19 cellular contexts compared by ENCODE assay signal in the genomic region with DNA sequence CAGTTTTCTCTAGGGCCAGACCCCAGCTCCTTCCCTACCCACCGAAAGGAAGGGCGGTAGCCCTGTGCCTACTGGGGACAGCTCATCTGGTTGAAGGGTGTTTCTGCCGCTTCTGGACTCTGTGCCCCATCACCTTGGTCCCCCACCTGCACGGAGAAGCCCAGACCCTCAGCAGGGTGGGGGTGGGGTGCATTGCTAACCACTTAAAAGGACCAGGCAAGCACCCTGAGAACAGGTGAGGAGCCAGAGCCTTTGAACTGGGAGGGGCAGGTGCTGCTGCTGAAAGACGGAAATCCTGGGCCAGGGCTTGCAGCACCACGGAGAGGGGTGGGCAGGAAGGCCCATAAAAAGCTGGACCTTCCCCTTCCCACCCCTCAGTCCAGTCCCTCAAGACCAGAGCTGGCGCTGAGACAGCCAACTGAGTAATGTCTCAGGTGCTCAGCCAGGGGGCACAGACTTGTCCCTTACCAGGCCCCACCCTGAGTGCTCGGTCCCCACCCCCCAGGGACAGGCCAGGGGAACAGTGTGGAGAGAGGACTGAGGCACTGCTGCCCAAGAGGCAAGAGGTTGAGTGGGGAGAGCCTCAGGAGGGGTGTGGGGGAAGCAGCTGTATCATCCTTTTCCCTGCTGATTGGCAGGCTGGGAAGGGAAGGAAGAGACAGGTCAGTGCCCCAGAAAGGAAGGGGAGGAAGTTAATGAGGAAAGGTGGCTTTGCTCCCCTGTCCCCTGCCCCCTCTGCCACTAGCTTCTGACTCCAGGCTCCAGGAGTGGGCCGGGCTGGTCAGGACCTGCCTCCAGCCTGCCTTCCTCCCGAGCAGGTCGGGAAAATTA. TPM values are rescaled to one million over a fixed set of nuclear protein-coding genes. Genes with fewer than 3 reads are reported as not detected.
DNase-seq lines count a peak whose midpoint lies in the region; ATAC-seq and TF ChIP-seq lines count a peak whose summit lies in the region.
"Had no signal": no experiment of that assay in that cellular context is flagged by ENCODE, and none has a peak within 500 bp of the region (broad histone marks: within the 10 kb centered on the region; RNA-seq: fewer than 3 reads in every experiment).

No MANE protein-coding gene starts in this region.

- H3K36me3 Mint-ChIP-seq in activated T-cell treated with anti-CD3 and anti-CD28 coated beads, Interleukin-2, amount 50 U/mL, for 72 hours (ENCODE audit: insufficient read depth in 2 of 2): no peaks in the 10 kb centered on the region
- H3K36me3 Mint-ChIP-seq: IgD-negative memory B cell had no signal

- H3K4me2 ChIP-seq in parathyroid adenoma (ENCODE audit: low read length): no peak overlapping the region
- H3K4me2 ChIP-seq in MM.1S (ENCODE audit: low read depth, low read length): no peak overlapping the region
- H3K4me2 ChIP-seq: A549 had no signal

- H3F3A ChIP-seq in MM.1S (ENCODE audit: insufficient read depth, low read length): no peaks in the 10 kb centered on the region

- H3K4me3 Mint-ChIP-seq in activated T-cell treated with anti-CD3 and anti-CD28 coated beads, Interleukin-2, amount 50 U/mL, for 72 hours: no peak overlapping the region
- H3K4me3 Mint-ChIP-seq: IgD-negative memory B cell had no signal

- H3K4me1 ChIP-seq in parathyroid adenoma (peaks cover 32% of the 10 kb centered on the region), MM.1S (ENCODE audit: low read length) (no peaks in the 10 kb centered on the region)

- H3K27ac Mint-ChIP-seq in activated T-cell treated with anti-CD3 and anti-CD28 coated beads, Interleukin-2, amount 50 U/mL, for 72 hours: no peak overlapping the region
- H3K27ac Mint-ChIP-seq: IgD-negative memory B cell had no signal

- DNase-seq in activated T-cell treated with anti-CD3 and anti-CD28 coated beads, Interleukin-2, amount 50 U/mL, for 1 hour: peak; percentile 26
- no peak for DNase-seq in activated T-cell treated with anti-CD3 and anti-CD28 coated beads, Interleukin-2, amount 50 U/mL, for 72 hours
- DNase-seq in HT-29 (ENCODE audit: low spot score): peak; percentile 74
- peak; percentile 2 for DNase-seq in effector CD8-positive, alpha-beta T cell (lab: John Stamatoyannopoulos, UW)
- no peak for DNase-seq in dermis blood vessel endothelial cell
- DNase-seq in MM.1S: no peak
- DNase-seq: activated CD4-positive, alpha-beta T cell treated with anti-CD3 and anti-CD28 coated beads, Interleukin-2, amount 50 U/mL, for 48 hours; activated T-cell treated with anti-CD3 and anti-CD28 coated beads, Interleukin-2, amount 50 U/mL, for 48 hours; cerebellar nuclear complex; gastrocnemius medialis; NCI-H1092; NCI-H2171 treated with DMSO at 0.1 percent for 48 hours; stimulated activated CD4-positive, alpha-beta T cell treated with anti-CD3 and anti-CD28 coated beads, Interleukin-4, amount 100 ng/mL, for 4 hours had no signal

- no peak for ATAC-seq in activated T-cell treated with anti-CD3 and anti-CD28 coated beads, Interleukin-2, amount 50 U/mL, for 72 hours (replicated peaks in 1 of 2)
- ATAC-seq in GM18873 (IDR thresholded peaks at IDR 0.05; ENCODE audit: low FRiP score, unreplicated experiment): no peak
- ATAC-seq: A549, gastrocnemius medialis had no signal

- H3K27me3 ChIP-seq in parathyroid adenoma (ENCODE audit: control insufficient read depth, insufficient read depth, low read length) (no peaks in the 10 kb centered on the region), MM.1S (replicated peaks; ENCODE audit: insufficient read depth, low read length) (peaks cover 15% of the 10 kb centered on the region; the same call in 1 of the 2 replicates)

- no peaks in the 10 kb centered on the region for H3K79me2 ChIP-seq in parathyroid adenoma
- H3K79me2 ChIP-seq in MM.1S (ENCODE audit: low read length): no peaks in the 10 kb centered on the region

- H3K9me3 Mint-ChIP-seq in activated T-cell treated with anti-CD3 and anti-CD28 coated beads, Interleukin-2, amount 50 U/mL, for 72 hours: no peaks in the 10 kb centered on the region
- H3K9me3 Mint-ChIP-seq: IgD-negative memory B cell had no signal

- H3K9ac ChIP-seq in parathyroid adenoma: no peak overlapping the region
- no peak overlapping the region for H3K9ac ChIP-seq in MM.1S (ENCODE audit: low read length)

- H3K27ac ChIP-seq in parathyroid adenoma: peak overlapping the region; percentile 82
- H3K27ac ChIP-seq in MM.1S (ENCODE audit: low read length): no peak overlapping the region
- H3K27ac ChIP-seq: gastrocnemius medialis had no signal

- H4K20me1 ChIP-seq in MM.1S (ENCODE audit: insufficient read depth, low read length): no peaks in the 10 kb centered on the region

- H3K9me2 ChIP-seq in MM.1S (replicated peaks; ENCODE audit: insufficient read depth, low read length): no peaks in the 10 kb centered on the region

- H3K27me3 Mint-ChIP-seq in activated T-cell treated with anti-CD3 and anti-CD28 coated beads, Interleukin-2, amount 50 U/mL, for 72 hours (ENCODE audit: low read depth): no peaks in the 10 kb centered on the region

- H2AFZ ChIP-seq in parathyroid adenoma (peak overlapping the region; percentile 71), MM.1S (ENCODE audit: low read length) (no peak overlapping the region)

- H3K9me3 ChIP-seq in parathyroid adenoma (ENCODE audit: control insufficient read depth, low read length) (no peaks in the 10 kb centered on the region), MM.1S (replicated peaks; ENCODE audit: insufficient read depth, low read length) (no peaks in the 10 kb centered on the region)
- H3K9me3 ChIP-seq: A549, gastrocnemius medialis had no signal

- peaks cover 20% of the 10 kb centered on the region for H3K4me1 Mint-ChIP-seq in activated T-cell treated with anti-CD3 and anti-CD28 coated beads, Interleukin-2, amount 50 U/mL, for 72 hours (ENCODE audit: low read depth)

- H3K4me3 ChIP-seq in parathyroid adenoma (ENCODE audit: low read depth, low read length): no peak overlapping the region
- no peak overlapping the region for H3K4me3 ChIP-seq in MM.1S (ENCODE audit: low read length)
- H3K4me3 ChIP-seq: A549, gastrocnemius medialis had no signal

- TF ChIP-seq CTCF in parathyroid adenoma (IDR thresholded peaks at IDR 0.05) (no peak), MM.1S (IDR thresholded peaks at IDR 0.05; ENCODE audit: low read length) (no peak)

- no peaks in the 10 kb centered on the region for H3K36me3 ChIP-seq in parathyroid adenoma (ENCODE audit: control insufficient read depth, insufficient read depth, low read length)
- H3K36me3 ChIP-seq in MM.1S (replicated peaks; ENCODE audit: insufficient read depth, low read length): no peaks in the 10 kb centered on the region
- H3K36me3 ChIP-seq: gastrocnemius medialis had no signal

RNA-seq across cellular contexts. Expression of a gene that starts 10.9 kb away (rescaled TPM):
- 10 to 100 TPM; 27.6 to 33.5 TPM for total RNA-seq in activated T-cell treated with anti-CD3 and anti-CD28 coated beads, Interleukin-2, amount 50 U/mL, for 72 hours
- total RNA-seq in HT-29 (2014; rRNA removed; shearing (Covaris generic)): 6.5 and 7.9 TPM in 2 replicates
- total RNA-seq in dermis blood vessel endothelial cell: 1.7 and 2.6 TPM in 2 replicates

RNA-seq across cellular contexts. Expression of a gene that starts 34.2 kb away (rescaled TPM):
- under 1 TPM; 0.12 to 0.28 TPM for total RNA-seq in activated T-cell treated with anti-CD3 and anti-CD28 coated beads, Interleukin-2, amount 50 U/mL, for 72 hours
- total RNA-seq in HT-29 (2014; rRNA removed; shearing (Covaris generic)): 11.2 and 12.5 TPM in 2 replicates
- total RNA-seq in dermis blood vessel endothelial cell: 3.1 and 4.8 TPM in 2 replicates

RNA-seq across cellular contexts. Expression of a gene that starts 44.0 kb away (rescaled TPM):
- 10 to 100 TPM; 16.1 to 17.6 TPM for total RNA-seq in activated T-cell treated with anti-CD3 and anti-CD28 coated beads, Interleukin-2, amount 50 U/mL, for 72 hours
- 27.3 and 29.2 TPM in 2 replicates for total RNA-seq in HT-29 (2014; rRNA removed; shearing (Covaris generic))
- 44.3 and 74.2 TPM in 2 replicates for total RNA-seq in dermis blood vessel endothelial cell

RNA-seq across cellular contexts. Expression of a gene that starts 53.6 kb away (rescaled TPM):
- total RNA-seq in activated T-cell treated with anti-CD3 and anti-CD28 coated beads, Interleukin-2, amount 50 U/mL, for 72 hours: under 1 TPM; 0.46 to 0.83 TPM
- 0.10 TPM in 1 of 2 replicates, not detected in the other for total RNA-seq in HT-29 (2014; rRNA removed; shearing (Covaris generic))
- total RNA-seq in dermis blood vessel endothelial cell: 0.05 TPM in 1 of 2 replicates, not detected in the other
- total RNA-seq: G401, SK-MEL-5 had no signal

RNA-seq across cellular contexts. Expression of a gene that starts 53.8 kb away (rescaled TPM):
- 10 to 100 TPM; 81.7 to 83.5 TPM for total RNA-seq in activated T-cell treated with anti-CD3 and anti-CD28 coated beads, Interleukin-2, amount 50 U/mL, for 72 hours
- 47.6 and 52.9 TPM in 2 replicates for total RNA-seq in HT-29 (2014; rRNA removed; shearing (Covaris generic))
- 19.9 and 26.0 TPM in 2 replicates for total RNA-seq in dermis blood vessel endothelial cell

Comparison
In these comparisons a context has a peak if more than half of its experiments do, and no peak if none do; other contexts are left out.
1. DNase-seq: peak in activated T-cell treated with anti-CD3 and anti-CD28 coated beads, Interleukin-2, amount 50 U/mL, for 1 hour (single experiment), HT-29 (single experiment) and effector CD8-positive, alpha-beta T cell (single experiment); none in activated T-cell treated with anti-CD3 and anti-CD28 coated beads, Interleukin-2, amount 50 U/mL, for 72 hours (0 of 2), dermis blood vessel endothelial cell (single experiment) and MM.1S (single experiment).